Comparison of ENCODE assay signal across 7 cellular contexts in genomic region chrY:17050374-17050773, GRCh38.
"Had no signal": no experiment of that assay in that cellular context is flagged by ENCODE, and none has a peak within 500 bp of the region (broad histone marks: within the 10 kb centered on the region; RNA-seq: fewer than 3 reads in every experiment).

No MANE protein-coding gene starts in this region.

- H3K4me2 ChIP-seq: KMS-11 had no signal

- DNase-seq: IMR-90, KBM-7, KG1 had no signal

- H3K9ac ChIP-seq: KMS-11 had no signal

- FAIRE-seq: HTR-8/SVneo, K562 had no signal

- H3K27ac ChIP-seq: HL-60, KMS-11 had no signal

- H3K4me3 ChIP-seq: K562 had no signal

- ATAC-seq: K562 had no signal
